In genomic region chr5:149301744-149302380, GRCh38 we compare ENCODE assay signal across 1 cellular context.
TF ChIP-seq lines count a peak whose summit lies in the region.

No MANE protein-coding gene starts in this region.

TF ChIP-seq in H1, 55 proteins besides CTCF, POLR2A, EP300 and RAD21:
- TF ChIP-seq NANOG (IDR thresholded peaks at IDR 0.05; ENCODE audit: insufficient read depth, low read depth, low read length, poor library complexity, severe bottlenecking): no peak
- TF ChIP-seq JUN (IDR thresholded peaks at IDR 0.05; ENCODE audit: low read depth, low read length): no peak
- TF ChIP-seq SP2 (IDR thresholded peaks at IDR 0.05; ENCODE audit: low read length): no peak
- no peak for TF ChIP-seq POU5F1 (IDR thresholded peaks at IDR 0.05; ENCODE audit: low read depth, low read length)
- no peak for TF ChIP-seq ATF3 (IDR thresholded peaks at IDR 0.05; ENCODE audit: insufficient read depth, low read depth, low read length)
- TF ChIP-seq SIRT6 (IDR thresholded peaks at IDR 0.05; ENCODE audit: low read length): no peak
- no peak for TF ChIP-seq PHF8 (conservative IDR thresholded peaks at IDR 0.05; ENCODE audit: low read depth, low read length)
- no peak for TF ChIP-seq SRF (IDR thresholded peaks at IDR 0.05; ENCODE audit: low read depth, low read length)
- no peak for TF ChIP-seq HDAC2 (IDR thresholded peaks at IDR 0.05; ENCODE audit: borderline replicate concordance in 1 of 2, low read depth in 2 of 2, low read length in 2 of 2)
- no peak for TF ChIP-seq KDM4A (IDR thresholded peaks at IDR 0.05; ENCODE audit: low read depth, low read length, severe bottlenecking)
- TF ChIP-seq BRCA1 (IDR thresholded peaks at IDR 0.05; ENCODE audit: low read depth, low read length): no peak
- no peak for TF ChIP-seq RBBP5 (IDR thresholded peaks at IDR 0.05; ENCODE audit: borderline replicate concordance, low read depth, low read length)
- no peak for TF ChIP-seq CREB1 (IDR thresholded peaks at IDR 0.05)
- TF ChIP-seq CBX5 (IDR thresholded peaks at IDR 0.05; ENCODE audit: low read depth, low read length): no peak
- TF ChIP-seq FOSL1 (IDR thresholded peaks at IDR 0.05; ENCODE audit: insufficient read depth, low read depth, low read length): no peak
- TF ChIP-seq KDM5A (IDR thresholded peaks at IDR 0.05; ENCODE audit: low read length): no peak
- TF ChIP-seq SP4 (IDR thresholded peaks at IDR 0.05; ENCODE audit: low read length): no peak
- TF ChIP-seq BACH1 (IDR thresholded peaks at IDR 0.05; ENCODE audit: low read length): no peak
TF ChIP-seq in H1: peak in this region for 0.
